ENCODE assay signal across 9 cellular contexts in genomic region chr5:10689391-10690081, GRCh38.
DNase-seq lines count a peak whose midpoint lies in the region; ATAC-seq and TF ChIP-seq lines count a peak whose summit lies in the region.
"Had no signal": no experiment of that assay in that cellular context is flagged by ENCODE, and none has a peak within 500 bp of the region (broad histone marks: within the 10 kb centered on the region; RNA-seq: fewer than 3 reads in every experiment).

No MANE protein-coding gene starts in this region.

- TF ChIP-seq POLR2A in heart left ventricle (IDR thresholded peaks at IDR 0.05): no peak

- intact Hi-C loops in heart left ventricle (cut with DNase I): loop anchor here in 6 of 10 donors (5.0 to 10.0 kb wide), 7 partner anchors 165 to 1335 kb away; no protein-coding TSS in a partner anchor

- H3K27me3 ChIP-seq in heart left ventricle: no peaks in the 10 kb centered on the region

- ATAC-seq in HG03280 (IDR thresholded peaks at IDR 0.05; ENCODE audit: unreplicated experiment) (peak; percentile 45), SK-N-SH treated with all-trans-retinoic acid at 6 μM for 48 hours (peak; percentile 6; the same call in 1 of the 3 replicates), heart left ventricle (peak in 3 of 4 donors; percentile 14 to 22 (median 18)), GM19455 (IDR thresholded peaks at IDR 0.05; ENCODE audit: unreplicated experiment) (no peak), HG03039 (IDR thresholded peaks at IDR 0.05; ENCODE audit: unreplicated experiment) (no peak), omental fat pad (ENCODE audit: low FRiP score) (no peak)

- in situ Hi-C loops in G401 (cut with HindIII; ENCODE audit: low sequenced_read_pairs): loop anchor here (5.0 kb wide), 1 partner anchor 43 kb away; no protein-coding TSS in a partner anchor

- DNase-seq in G401 (ENCODE audit: low spot score) (peak; percentile 11), heart left ventricle (no peak), GM19240 (ENCODE audit: insufficient read length, low spot score) (no peak), omental fat pad (ENCODE audit: low spot score) (no peak)
- DNase-seq: naive B cell had no signal

- no peak overlapping the region for H3K4me3 ChIP-seq in heart left ventricle

- WGBS in heart left ventricle, 4 donors: 81 to 93% (median 87%) methylated on average over 8 to 11 of the region's 11 CpGs

- H3K9me3 ChIP-seq in heart left ventricle: no peaks in the 10 kb centered on the region

- H3K36me3 ChIP-seq in heart left ventricle: peaks cover 0 to 5% (median 0%) of the 10 kb centered on the region in 9 donors

- H3K27ac ChIP-seq in heart left ventricle: no peak overlapping the region

- TF ChIP-seq CTCF in heart left ventricle (IDR thresholded peaks at IDR 0.05): peak in 5 of 12 donors; percentile 9 to 37 (median 18)
- no peak for TF ChIP-seq CTCF in omental fat pad (IDR thresholded peaks at IDR 0.05)

- H3K4me1 ChIP-seq in heart left ventricle: peaks cover 0 to 8% (median 0%) of the 10 kb centered on the region in 12 donors

TF ChIP-seq in SK-N-SH treated with all-trans-retinoic acid at 6 μM for 48 hours, 23 proteins besides CTCF, POLR2A, EP300 and RAD21:
- TF ChIP-seq OSR1 (CRISPR knock-in tag; IDR thresholded peaks at IDR 0.05) (no peak), GLIS3 (CRISPR knock-in tag; IDR thresholded peaks at IDR 0.05) (no peak), CSRNP3 (CRISPR knock-in tag; IDR thresholded peaks at IDR 0.05) (no peak), ZC3H10 (CRISPR knock-in tag; IDR thresholded peaks at IDR 0.05) (no peak), ARNTL (CRISPR knock-in tag; IDR thresholded peaks at IDR 0.05; ENCODE audit: borderline replicate concordance, low read depth) (no peak), RARB (CRISPR knock-in tag; IDR thresholded peaks at IDR 0.05) (no peak), ZFP30 (CRISPR knock-in tag; IDR thresholded peaks at IDR 0.05) (no peak), ZNF8 (CRISPR knock-in tag; IDR thresholded peaks at IDR 0.05) (no peak)

Comparison
In these comparisons a context has a peak if more than half of its experiments do, and no peak if none do; other contexts are left out.
1. ATAC-seq: peak in HG03280 (single experiment), SK-N-SH treated with all-trans-retinoic acid at 6 μM for 48 hours (single experiment) and heart left ventricle (3 of 4); none in GM19455 (single experiment), HG03039 (single experiment) and omental fat pad (single experiment).